16 cellular contexts compared by ENCODE assay signal in genomic region chr1:208223136-208223535, GRCh38. TPM values are rescaled to one million over a fixed set of nuclear protein-coding genes. Genes with fewer than 3 reads are reported as not detected.
DNase-seq lines count a peak whose midpoint lies in the region; ATAC-seq and TF ChIP-seq lines count a peak whose summit lies in the region.
"Had no signal": no experiment of that assay in that cellular context is flagged by ENCODE, and none has a peak within 500 bp of the region (broad histone marks: within the 10 kb centered on the region; RNA-seq: fewer than 3 reads in every experiment).

No MANE protein-coding gene starts in this region.

- H3K4me3 Mint-ChIP-seq in osteocyte (ENCODE audit: unreplicated experiment): no peak overlapping the region
- H3K4me3 Mint-ChIP-seq: activated naive CD4-positive, alpha-beta T cell treated with anti-CD3 and anti-CD28 coated beads, Interleukin-2, amount 50 U/mL, for 24 hours; effector memory CD8-positive, alpha-beta T cell; naive B cell had no signal

- peaks cover 76% of the 10 kb centered on the region for H3K4me1 ChIP-seq in upper lobe of right lung

- no peaks in the 10 kb centered on the region for H3K27me3 Mint-ChIP-seq in osteocyte (ENCODE audit: unreplicated experiment)

- ATAC-seq in upper lobe of right lung: no peak
- ATAC-seq: effector memory CD8-positive, alpha-beta T cell had no signal

- H3K36me3 ChIP-seq in upper lobe of right lung: no peaks in the 10 kb centered on the region

- peak overlapping the region; percentile 31 for H3K27ac Mint-ChIP-seq in osteocyte (ENCODE audit: unreplicated experiment)
- H3K27ac Mint-ChIP-seq: activated naive CD4-positive, alpha-beta T cell treated with anti-CD3 and anti-CD28 coated beads, Interleukin-2, amount 50 U/mL, for 24 hours; effector memory CD8-positive, alpha-beta T cell; naive B cell; progenitor cell of endocrine pancreas had no signal

- no peaks in the 10 kb centered on the region for H3K9me3 Mint-ChIP-seq in osteocyte (ENCODE audit: unreplicated experiment)
- H3K9me3 Mint-ChIP-seq: activated naive CD4-positive, alpha-beta T cell treated with anti-CD3 and anti-CD28 coated beads, Interleukin-2, amount 50 U/mL, for 24 hours; effector memory CD8-positive, alpha-beta T cell; naive B cell had no signal

- POLR2A ChIA-PET in GM10248 (lab: Yijun Ruan, JAX): no interaction called here

- H3K27ac ChIP-seq in upper lobe of right lung: no peak overlapping the region

- intact Hi-C loops in upper lobe of right lung (cut with DNase I): no loop called here

- no peaks in the 10 kb centered on the region for H3K27me3 ChIP-seq in upper lobe of right lung

- DNase-seq in EH (ENCODE audit: low read depth): peak; percentile 69
- DNase-seq in MV-4-11 (lab: John Stamatoyannopoulos, UW): peak; percentile 25
- DNase-seq in dermis blood vessel endothelial cell: peak; percentile 68
- DNase-seq in osteocyte (ENCODE audit: extremely low spot score, unreplicated experiment): no peak
- no peak for DNase-seq in activated gamma-delta T cell treated with Interleukin-2 at 50 U/mL for 16 hours
- DNase-seq in NCI-H345 (lab: John Stamatoyannopoulos, UW): no peak
- no peak for DNase-seq in upper lobe of right lung
- no peak for DNase-seq in GM10248 (ENCODE audit: extremely low spot score)
- DNase-seq: activated T-cell treated with anti-CD3 and anti-CD28 coated beads for 4 hours; Calu3; effector memory CD8-positive, alpha-beta T cell; H7; naive B cell; NCI-H2029 had no signal

- no peak overlapping the region for H3K4me3 ChIP-seq in upper lobe of right lung

- TF ChIP-seq CTCF in osteocyte (IDR thresholded peaks at IDR 0.05): no peak
- no peak for TF ChIP-seq CTCF in upper lobe of right lung (IDR thresholded peaks at IDR 0.05)
- no peak for TF ChIP-seq CTCF in GM10248 (IDR thresholded peaks at IDR 0.05; ENCODE audit: control extremely low read depth, extremely low read depth, low read depth, missing control alignments)

- peaks cover 80% of the 10 kb centered on the region for H3K4me1 Mint-ChIP-seq in osteocyte (ENCODE audit: unreplicated experiment)
- H3K4me1 Mint-ChIP-seq: activated naive CD4-positive, alpha-beta T cell treated with anti-CD3 and anti-CD28 coated beads, Interleukin-2, amount 50 U/mL, for 24 hours had no signal

- no peaks in the 10 kb centered on the region for H3K9me3 ChIP-seq in upper lobe of right lung

- CTCF ChIA-PET in GM10248 (lab: Yijun Ruan, JAX): interaction anchor here (0.7 to 9.0 kb wide), 7 partner anchors 10 to 91 kb away, joined by 3 to 38 read pairs (median 3); partner anchors contain the start of gene PLXNA2

- peaks cover 7% of the 10 kb centered on the region for H3K36me3 Mint-ChIP-seq in osteocyte (ENCODE audit: unreplicated experiment)
- H3K36me3 Mint-ChIP-seq: activated naive CD4-positive, alpha-beta T cell treated with anti-CD3 and anti-CD28 coated beads, Interleukin-2, amount 50 U/mL, for 24 hours; naive B cell had no signal

RNA-seq across cellular contexts. Expression of gene PLXNA2, which starts 21.0 kb away (rescaled TPM):
- 54.8 and 95.8 TPM in 2 replicates for total RNA-seq in dermis blood vessel endothelial cell
- total RNA-seq in osteocyte: 19.5 and 20.5 TPM in 2 replicates
- total RNA-seq in upper lobe of right lung: 98.5 TPM

Comparison
In these comparisons a context has a peak if more than half of its experiments do, and no peak if none do; other contexts are left out.
1. DNase-seq: peak in EH (single experiment), MV-4-11 (single experiment) and dermis blood vessel endothelial cell (single experiment); none in osteocyte (single experiment), activated gamma-delta T cell treated with Interleukin-2 at 50 U/mL for 16 hours (single experiment), NCI-H345 (single experiment), upper lobe of right lung (single experiment) and GM10248 (single experiment).